ENCODE assay signal across 11 cellular contexts in genomic region chr9:82489579-82489915, GRCh38.
DNase-seq lines count a peak whose midpoint lies in the region; ATAC-seq and TF ChIP-seq lines count a peak whose summit lies in the region.
"Had no signal": no experiment of that assay in that cellular context is flagged by ENCODE, and none has a peak within 500 bp of the region (broad histone marks: within the 10 kb centered on the region; RNA-seq: fewer than 3 reads in every experiment).

No MANE protein-coding gene starts in this region.

- DNase-seq in fibroblast of lung (ENCODE audit: low read depth in 2 of 2) (peak; percentile 46 to 61), mesenchymal stem cell (no peak), type B pancreatic cell (ENCODE audit: extremely low spot score, unreplicated experiment) (no peak), NOMO-1 treated with DMSO at 0.1 percent for 48 hours (lab: John Stamatoyannopoulos, UW; ENCODE audit: unreplicated experiment) (no peak), posterior vena cava (ENCODE audit: low spot score) (no peak)
- DNase-seq in activated naive CD8-positive, alpha-beta T cell treated with anti-CD3 and anti-CD28 coated beads, Interleukin-2, amount 50 U/mL, for 24 hours, result no peak
- DNase-seq: activated CD8-positive, alpha-beta memory T cell treated with anti-CD3 and anti-CD28 coated beads, Interleukin-2, amount 10 ng/mL, durations not matched to agents 7 days and 5 days; stimulated activated CD4-positive, alpha-beta T cell treated with anti-CD3 and anti-CD28 coated beads, Interleukin-4, amount 100 ng/mL, for 24 hours; stimulated activated naive CD4-positive, alpha-beta T cell treated with Interleukin-2 at 50 U/mL for 16 hours had no signal

- H3K27me3 Mint-ChIP-seq in type B pancreatic cell, result peaks cover 25% of the 10 kb centered on the region
- no peaks in the 10 kb centered on the region for H3K27me3 Mint-ChIP-seq in activated naive CD8-positive, alpha-beta T cell treated with anti-CD3 and anti-CD28 coated beads, Interleukin-2, amount 50 U/mL, for 24 hours
- H3K27me3 Mint-ChIP-seq: activated CD8-positive, alpha-beta memory T cell treated with anti-CD3 and anti-CD28 coated beads, Interleukin-2, amount 10 ng/mL, durations not matched to agents 7 days and 5 days had no signal

- H3K9ac ChIP-seq in fibroblast of lung (ENCODE audit: insufficient read depth, low read length) (no peak overlapping the region), mesenchymal stem cell (ENCODE audit: low read length) (peak overlapping the region; percentile 15)

- 93% methylated on average over 3 of the region's 3 CpGs for WGBS in mesenchymal stem cell

- H3K4me3 Mint-ChIP-seq in type B pancreatic cell, result no peak overlapping the region
- H3K4me3 Mint-ChIP-seq in activated naive CD8-positive, alpha-beta T cell treated with anti-CD3 and anti-CD28 coated beads, Interleukin-2, amount 50 U/mL, for 24 hours, result no peak overlapping the region
- H3K4me3 Mint-ChIP-seq: activated CD8-positive, alpha-beta memory T cell treated with anti-CD3 and anti-CD28 coated beads, Interleukin-2, amount 10 ng/mL, durations not matched to agents 7 days and 5 days had no signal

- no peaks in the 10 kb centered on the region for H3K9me3 Mint-ChIP-seq in type B pancreatic cell
- H3K9me3 Mint-ChIP-seq in activated naive CD8-positive, alpha-beta T cell treated with anti-CD3 and anti-CD28 coated beads, Interleukin-2, amount 50 U/mL, for 24 hours, result no peaks in the 10 kb centered on the region

- H3K18ac ChIP-seq in mesenchymal stem cell (ENCODE audit: low read depth in 1 of 2, low read length in 2 of 2), result no peak overlapping the region

- no peak overlapping the region for H2AFZ ChIP-seq in fibroblast of lung (ENCODE audit: low read length)
- no peak overlapping the region for H2AFZ ChIP-seq in mesenchymal stem cell (ENCODE audit: low read depth, low read length)

- H3K4me1 Mint-ChIP-seq in type B pancreatic cell (ENCODE audit: unreplicated experiment), result peaks cover 43% of the 10 kb centered on the region
- H3K4me1 Mint-ChIP-seq in activated naive CD8-positive, alpha-beta T cell treated with anti-CD3 and anti-CD28 coated beads, Interleukin-2, amount 50 U/mL, for 24 hours, result no peaks in the 10 kb centered on the region
- H3K4me1 Mint-ChIP-seq: activated CD8-positive, alpha-beta memory T cell treated with anti-CD3 and anti-CD28 coated beads, Interleukin-2, amount 10 ng/mL, durations not matched to agents 7 days and 5 days had no signal

- no peak overlapping the region for H4K91ac ChIP-seq in mesenchymal stem cell (ENCODE audit: low read length)

- no peak overlapping the region for H3K14ac ChIP-seq in mesenchymal stem cell (ENCODE audit: low read length in 2 of 2)

- peak overlapping the region; percentile 71 for H3K27ac Mint-ChIP-seq in type B pancreatic cell
- H3K27ac Mint-ChIP-seq in activated naive CD8-positive, alpha-beta T cell treated with anti-CD3 and anti-CD28 coated beads, Interleukin-2, amount 50 U/mL, for 24 hours, result no peak overlapping the region
- H3K27ac Mint-ChIP-seq: activated CD8-positive, alpha-beta memory T cell treated with anti-CD3 and anti-CD28 coated beads, Interleukin-2, amount 10 ng/mL, durations not matched to agents 7 days and 5 days had no signal

- intact Hi-C loops in posterior vena cava (cut with DNase I), result no loop called here

- no peak overlapping the region for H2BK12ac ChIP-seq in mesenchymal stem cell (ENCODE audit: low read length in 2 of 2)

- no peak overlapping the region for H2BK5ac ChIP-seq in mesenchymal stem cell (ENCODE audit: low read depth, low read length, poor library complexity, severe bottlenecking)

- H3K79me2 ChIP-seq in fibroblast of lung (ENCODE audit: control insufficient read depth, insufficient read depth, low read length), result no peaks in the 10 kb centered on the region

- H2AK5ac ChIP-seq in mesenchymal stem cell (ENCODE audit: low read length, severe bottlenecking), result no peak overlapping the region

- H3K9me3 ChIP-seq in fibroblast of lung (ENCODE audit: control insufficient read depth, insufficient read depth, low read depth, low read length) (no peaks in the 10 kb centered on the region), mesenchymal stem cell (ENCODE audit: control insufficient read depth, low read length) (no peaks in the 10 kb centered on the region)
- H3K9me3 ChIP-seq: neutrophil had no signal

- H3K36me3 ChIP-seq in fibroblast of lung (ENCODE audit: control insufficient read depth, insufficient read depth, low read length) (no peaks in the 10 kb centered on the region), mesenchymal stem cell (ENCODE audit: control insufficient read depth in 1 of 2, insufficient read depth in 2 of 2, low read depth in 1 of 2, low read length in 2 of 2) (no peaks in the 10 kb centered on the region)
- H3K36me3 ChIP-seq: neutrophil had no signal

- peak; percentile 7; the same call in 2 of the 3 replicates for ATAC-seq in SK-N-SH treated with all-trans-retinoic acid at 6 μM for 48 hours
- ATAC-seq in activated naive CD8-positive, alpha-beta T cell treated with anti-CD3 and anti-CD28 coated beads, Interleukin-2, amount 50 U/mL, for 24 hours, result no peak
- ATAC-seq: activated CD8-positive, alpha-beta memory T cell treated with anti-CD3 and anti-CD28 coated beads, Interleukin-2, amount 10 ng/mL, durations not matched to agents 7 days and 5 days had no signal

- no peak overlapping the region for H3K23ac ChIP-seq in mesenchymal stem cell (ENCODE audit: low read length in 2 of 2)

- H3K27me3 ChIP-seq in fibroblast of lung (ENCODE audit: control insufficient read depth, insufficient read depth, low read length), result no peaks in the 10 kb centered on the region
- peaks cover 3 to 21% of the 10 kb centered on the region in 2 experiments for H3K27me3 ChIP-seq in mesenchymal stem cell (ENCODE audit: control insufficient read depth in 1 of 2, insufficient read depth in 1 of 2, low read length in 2 of 2)
- H3K27me3 ChIP-seq: neutrophil had no signal

- H2BK120ac ChIP-seq in mesenchymal stem cell (ENCODE audit: low read depth, low read length), result no peak overlapping the region

- no peaks in the 10 kb centered on the region for H3K79me1 ChIP-seq in mesenchymal stem cell (replicated peaks; ENCODE audit: low read length, poor library complexity, severe bottlenecking)

- H3K4me3 ChIP-seq in fibroblast of lung (replicated peaks in 1 of 4; ENCODE audit: control extremely low read depth in 1 of 4, insufficient read depth in 1 of 4, low read depth in 3 of 4, low read length in 4 of 4) (no peak overlapping the region), mesenchymal stem cell (ENCODE audit: insufficient read depth in 1 of 2, low read depth in 1 of 2, low read length in 2 of 2) (peak overlapping the region in 1 of 2 experiments; percentile 43)

- no peaks in the 10 kb centered on the region for H3K4me1 ChIP-seq in fibroblast of lung (ENCODE audit: control insufficient read depth, extremely low read depth, insufficient read depth, low read length)
- no peaks in the 10 kb centered on the region for H3K4me1 ChIP-seq in mesenchymal stem cell (ENCODE audit: control insufficient read depth, insufficient read depth, low read depth, low read length)

- no peak overlapping the region for H2BK15ac ChIP-seq in mesenchymal stem cell (ENCODE audit: low read depth, poor library complexity, severe bottlenecking)

- no peaks in the 10 kb centered on the region for H3K36me3 Mint-ChIP-seq in type B pancreatic cell
- no peaks in the 10 kb centered on the region for H3K36me3 Mint-ChIP-seq in activated naive CD8-positive, alpha-beta T cell treated with anti-CD3 and anti-CD28 coated beads, Interleukin-2, amount 50 U/mL, for 24 hours (ENCODE audit: low read depth)
- H3K36me3 Mint-ChIP-seq: activated CD8-positive, alpha-beta memory T cell treated with anti-CD3 and anti-CD28 coated beads, Interleukin-2, amount 10 ng/mL, durations not matched to agents 7 days and 5 days had no signal

- TF ChIP-seq CTCF in fibroblast of lung (conservative IDR thresholded peaks at IDR 0.05 in 1 of 2, IDR thresholded peaks at IDR 0.05 in 1 of 2; ENCODE audit: low read depth in 1 of 2, low read length in 2 of 2) (no peak), type B pancreatic cell (conservative IDR thresholded peaks at IDR 0.05) (no peak)

- no peak overlapping the region for H3K4me2 ChIP-seq in fibroblast of lung (ENCODE audit: extremely low read depth, insufficient read depth, low read length)
- H3K4me2 ChIP-seq in mesenchymal stem cell (ENCODE audit: low read length, poor library complexity, severe bottlenecking), result no peak overlapping the region

- no peaks in the 10 kb centered on the region for H4K20me1 ChIP-seq in fibroblast of lung (ENCODE audit: control insufficient read depth, extremely low read depth, insufficient read depth, low read length)

- no peak overlapping the region for H3K4ac ChIP-seq in mesenchymal stem cell (ENCODE audit: low read depth in 1 of 2, low read length in 2 of 2)

- no peak overlapping the region for H3K27ac ChIP-seq in fibroblast of lung (ENCODE audit: insufficient read depth, low read length)
- no peak overlapping the region for H3K27ac ChIP-seq in mesenchymal stem cell (ENCODE audit: low read length, poor library complexity, severe bottlenecking)
- H3K27ac ChIP-seq: neutrophil had no signal

- no peak overlapping the region for H4K8ac ChIP-seq in mesenchymal stem cell (ENCODE audit: low read length)

TF ChIP-seq in SK-N-SH treated with all-trans-retinoic acid at 6 μM for 48 hours, 23 proteins besides CTCF, POLR2A, EP300 and RAD21 (continues in another document):
- no peak for TF ChIP-seq PATZ1 (CRISPR knock-in tag; IDR thresholded peaks at IDR 0.05; ENCODE audit: borderline replicate concordance)
- TF ChIP-seq ESRRG (CRISPR knock-in tag; IDR thresholded peaks at IDR 0.05), result no peak
- TF ChIP-seq TOX (CRISPR knock-in tag; IDR thresholded peaks at IDR 0.05; ENCODE audit: borderline replicate concordance), result no peak
- no peak for TF ChIP-seq ZNF565 (CRISPR knock-in tag; conservative IDR thresholded peaks at IDR 0.05; ENCODE audit: low read depth)
- TF ChIP-seq ZFP30 (CRISPR knock-in tag; IDR thresholded peaks at IDR 0.05), result no peak

Comparison
In these comparisons a context has a peak if more than half of its experiments do, and no peak if none do; other contexts are left out.
1. DNase-seq: peak in fibroblast of lung (2 of 2); none in mesenchymal stem cell (single experiment), type B pancreatic cell (single experiment), NOMO-1 treated with DMSO at 0.1 percent for 48 hours (single experiment), posterior vena cava (single experiment) and activated naive CD8-positive, alpha-beta T cell treated with anti-CD3 and anti-CD28 coated beads, Interleukin-2, amount 50 U/mL, for 24 hours (single experiment).